Comparison of ENCODE assay signal across 18 cellular contexts in genomic region chr2:225584821-225585220, GRCh38.
DNase-seq lines count a peak whose midpoint lies in the region; ATAC-seq and TF ChIP-seq lines count a peak whose summit lies in the region.
"Had no signal": no experiment of that assay in that cellular context is flagged by ENCODE, and none has a peak within 500 bp of the region (broad histone marks: within the 10 kb centered on the region; RNA-seq: fewer than 3 reads in every experiment).

No MANE protein-coding gene starts in this region.

- H3K36me3 ChIP-seq in endodermal cell (ENCODE audit: control insufficient read depth, insufficient read depth, low read length), result no peaks in the 10 kb centered on the region
- no peaks in the 10 kb centered on the region for H3K36me3 ChIP-seq in Peyer's patch
- H3K36me3 ChIP-seq: ascending aorta, stomach, transverse colon had no signal

- H3K9me3 ChIP-seq in endodermal cell (ENCODE audit: control insufficient read depth, low read length) (no peaks in the 10 kb centered on the region), Peyer's patch (no peaks in the 10 kb centered on the region)
- H3K9me3 ChIP-seq: ascending aorta, stomach, transverse colon had no signal

- H3K9ac ChIP-seq in endodermal cell (ENCODE audit: extremely low read depth, low read length, poor library complexity, severe bottlenecking), result no peak overlapping the region

- H3K27ac Mint-ChIP-seq in endodermal cell, result no peak overlapping the region
- H3K27ac Mint-ChIP-seq: activated naive CD4-positive, alpha-beta T cell treated with anti-CD3 and anti-CD28 coated beads, Interleukin-2, amount 50 U/mL, for 24 hours had no signal

- H3K4me1 ChIP-seq in endodermal cell (ENCODE audit: control insufficient read depth, insufficient read depth, low read length) (no peaks in the 10 kb centered on the region), Peyer's patch (no peaks in the 10 kb centered on the region)
- H3K4me1 ChIP-seq: ascending aorta, stomach, transverse colon had no signal

- ATAC-seq in GM21360 (IDR thresholded peaks at IDR 0.05; ENCODE audit: unreplicated experiment) (peak; percentile 52), GM18868 (IDR thresholded peaks at IDR 0.05; ENCODE audit: unreplicated experiment) (no peak)

- H3K4me3 ChIP-seq in endodermal cell (ENCODE audit: low read length) (no peak overlapping the region), Peyer's patch (no peak overlapping the region)
- H3K4me3 ChIP-seq: ascending aorta, stomach, transverse colon had no signal

- H3K9me3 Mint-ChIP-seq in endodermal cell, result no peaks in the 10 kb centered on the region
- H3K9me3 Mint-ChIP-seq: activated naive CD4-positive, alpha-beta T cell treated with anti-CD3 and anti-CD28 coated beads, Interleukin-2, amount 50 U/mL, for 24 hours had no signal

- no peak for TF ChIP-seq POLR2A in Peyer's patch (IDR thresholded peaks at IDR 0.05)

- no peak overlapping the region for H3K4me3 Mint-ChIP-seq in endodermal cell
- H3K4me3 Mint-ChIP-seq: activated naive CD4-positive, alpha-beta T cell treated with anti-CD3 and anti-CD28 coated beads, Interleukin-2, amount 50 U/mL, for 24 hours had no signal

- peak; percentile 61 for DNase-seq in COR-L47 (lab: John Stamatoyannopoulos, UW)
- DNase-seq in NCI-H2171 treated with DMSO at 0.1 percent for 48 hours (lab: John Stamatoyannopoulos, UW), result peak; percentile 77
- DNase-seq in endodermal cell, result no peak
- no peak for DNase-seq in KBM-7
- DNase-seq in Peyer's patch, result no peak
- DNase-seq: activated T-cell treated with anti-CD3 and anti-CD28 coated beads, Interleukin-2, amount 50 U/mL, for 48 hours; central memory CD4-positive, alpha-beta T cell; GDM1; hypothalamus; IMR-90; kidney; NCI-H2107; stomach; transverse colon had no signal

- no peaks in the 10 kb centered on the region for H3K4me1 Mint-ChIP-seq in endodermal cell
- H3K4me1 Mint-ChIP-seq: activated naive CD4-positive, alpha-beta T cell treated with anti-CD3 and anti-CD28 coated beads, Interleukin-2, amount 50 U/mL, for 24 hours had no signal

- TF ChIP-seq CTCF in endodermal cell (conservative IDR thresholded peaks at IDR 0.05) (peak; percentile 19), Peyer's patch (IDR thresholded peaks at IDR 0.05) (no peak)

- no peaks in the 10 kb centered on the region for H3K27me3 Mint-ChIP-seq in endodermal cell (ENCODE audit: insufficient read depth)

- in situ Hi-C loops in KBM-7 (cut with MboI; ENCODE audit: low pct_unique_long_range_greater_than_20kb, low sequenced_read_pairs), result no loop called here

- no peaks in the 10 kb centered on the region for H3K36me3 Mint-ChIP-seq in endodermal cell (ENCODE audit: low read depth)
- H3K36me3 Mint-ChIP-seq: activated naive CD4-positive, alpha-beta T cell treated with anti-CD3 and anti-CD28 coated beads, Interleukin-2, amount 50 U/mL, for 24 hours had no signal

- H3K27ac ChIP-seq in endodermal cell (ENCODE audit: low read depth, low read length) (no peak overlapping the region), Peyer's patch (no peak overlapping the region)
- H3K27ac ChIP-seq: ascending aorta, stomach, transverse colon had no signal

- H3K27me3 ChIP-seq in endodermal cell (ENCODE audit: control insufficient read depth, insufficient read depth, low read length, poor library complexity, severe bottlenecking), result no peaks in the 10 kb centered on the region
- H3K27me3 ChIP-seq in Peyer's patch, result no peaks in the 10 kb centered on the region
- H3K27me3 ChIP-seq: ascending aorta, stomach, transverse colon had no signal

Comparison
In these comparisons a context has a peak if more than half of its experiments do, and no peak if none do; other contexts are left out.
1. DNase-seq: peak in COR-L47 (single experiment) and NCI-H2171 treated with DMSO at 0.1 percent for 48 hours (single experiment); none in endodermal cell (single experiment), KBM-7 (single experiment) and Peyer's patch (0 of 3).